In genomic region chr13:89383891-89384290, GRCh38 we compare ENCODE assay signal across 4 cellular contexts.
"Had no signal": no experiment of that assay in that cellular context is flagged by ENCODE, and none has a peak within 500 bp of the region (broad histone marks: within the 10 kb centered on the region; RNA-seq: fewer than 3 reads in every experiment).

No MANE protein-coding gene starts in this region.

- DNase-seq: H9, HCEC 1CT, IMR-90 had no signal

- H3K4me3 ChIP-seq: GM23338 had no signal

- ATAC-seq: GM23338 had no signal
